Comparison of ENCODE assay signal across 16 cellular contexts in genomic region chr1:54934869-54935268, GRCh38. TPM values are rescaled to one million over a fixed set of nuclear protein-coding genes. Genes with fewer than 3 reads are reported as not detected.
DNase-seq lines count a peak whose midpoint lies in the region; ATAC-seq and TF ChIP-seq lines count a peak whose summit lies in the region.
"Had no signal": no experiment of that assay in that cellular context is flagged by ENCODE, and none has a peak within 500 bp of the region (broad histone marks: within the 10 kb centered on the region; RNA-seq: fewer than 3 reads in every experiment).

No MANE protein-coding gene starts in this region.

- H3K36me3 ChIP-seq in lung (ENCODE audit: control insufficient read depth in 2 of 2, insufficient read depth in 2 of 2, low read length in 2 of 2), result no peaks in the 10 kb centered on the region
- H3K36me3 ChIP-seq: BLaER1 treated with 17β-estradiol and CSF1 and Interleukin-3, amounts not matched to agents 10 nM and 100 nM had no signal

- no peak for TF ChIP-seq CTCF in AG04450 (IDR thresholded peaks at IDR 0.05; ENCODE audit: low read depth, low read length)
- no peak for TF ChIP-seq CTCF in lung (IDR thresholded peaks at IDR 0.05; ENCODE audit: control extremely low read depth, extremely low read depth)

- no peaks in the 10 kb centered on the region for H3K36me3 Mint-ChIP-seq in natural killer cell treated with Interleukin-12 subunit alpha and Interleukin-12 subunit beta and Interleukin-15 and Interleukin-18, amount 100 ng/mL, for 72 hours

- H3K27me3 ChIP-seq in AG04450 (ENCODE audit: control insufficient read depth, insufficient read depth, low read length), result no peaks in the 10 kb centered on the region
- H3K27me3 ChIP-seq in lung (ENCODE audit: control insufficient read depth, insufficient read depth), result no peaks in the 10 kb centered on the region
- H3K27me3 ChIP-seq: BLaER1 treated with 17β-estradiol and CSF1 and Interleukin-3, amounts not matched to agents 10 nM and 100 nM had no signal

- H3K4me3 ChIP-seq in AG04450 (ENCODE audit: low read depth, low read length) (no peak overlapping the region), lung (no peak overlapping the region)
- H3K4me3 ChIP-seq: BLaER1 treated with 17β-estradiol and CSF1 and Interleukin-3, amounts not matched to agents 10 nM and 100 nM had no signal

- no peak overlapping the region for H3K4me3 Mint-ChIP-seq in natural killer cell treated with Interleukin-12 subunit alpha and Interleukin-12 subunit beta and Interleukin-15 and Interleukin-18, amount 100 ng/mL, for 72 hours
- H3K4me3 Mint-ChIP-seq: activated T-helper 17 cell treated with anti-CD3 and anti-CD28 coated beads, Interleukin-2, amount 50 U/mL, for 72 hours; nephron progenitor cell; stimulated activated naive B cell treated with anti-CD40 and anti-IgM and Interleukin-4, amounts not matched to agents 10 μg/mL and 1 μg/mL and 100 μg/mL, for 72 hours had no signal

- DNase-seq in AG04450 (ENCODE audit: low read depth, low spot score) (peak; percentile 88), dedifferentiated amniotic fluid mesenchymal stem cell (ENCODE audit: extremely low spot score) (peak; percentile 96), lung (ENCODE audit: low spot score) (no peak), GOT3 (lab: John Stamatoyannopoulos, UW) (no peak), cerebellar cortex (ENCODE audit: low spot score) (no peak)
- no peak for DNase-seq in natural killer cell treated with Interleukin-12 subunit alpha and Interleukin-12 subunit beta and Interleukin-15 and Interleukin-18, amount 100 ng/mL, for 72 hours (ENCODE audit: low spot score)
- DNase-seq: activated CD4-positive, CD25-positive, alpha-beta regulatory T cell treated with anti-CD3 and anti-CD28 coated beads, Interleukin-2, amount 50 U/mL, for 72 hours; cortex of kidney; NCI-H2227 treated with DMSO at 0.1 percent for 48 hours; nephron progenitor cell; SHP77; stimulated activated naive B cell treated with anti-CD40 and anti-IgM and Interleukin-4, amounts not matched to agents 10 μg/mL and 1 μg/mL and 100 μg/mL, for 72 hours had no signal

- peaks cover 0 to 3% of the 10 kb centered on the region in 2 donors for H3K4me1 Mint-ChIP-seq in natural killer cell treated with Interleukin-12 subunit alpha and Interleukin-12 subunit beta and Interleukin-15 and Interleukin-18, amount 100 ng/mL, for 72 hours (ENCODE audit: low read depth in 2 of 2)
- H3K4me1 Mint-ChIP-seq: stimulated activated naive B cell treated with anti-CD40 and anti-IgM and Interleukin-4, amounts not matched to agents 10 μg/mL and 1 μg/mL and 100 μg/mL, for 72 hours had no signal

- H3K27me3 Mint-ChIP-seq in natural killer cell treated with Interleukin-12 subunit alpha and Interleukin-12 subunit beta and Interleukin-15 and Interleukin-18, amount 100 ng/mL, for 72 hours, result peaks cover 19 to 23% of the 10 kb centered on the region in 2 donors

- no peak overlapping the region for H3K27ac Mint-ChIP-seq in natural killer cell treated with Interleukin-12 subunit alpha and Interleukin-12 subunit beta and Interleukin-15 and Interleukin-18, amount 100 ng/mL, for 72 hours
- H3K27ac Mint-ChIP-seq: activated T-helper 17 cell treated with anti-CD3 and anti-CD28 coated beads, Interleukin-2, amount 50 U/mL, for 72 hours; nephron progenitor cell; stimulated activated naive B cell treated with anti-CD40 and anti-IgM and Interleukin-4, amounts not matched to agents 10 μg/mL and 1 μg/mL and 100 μg/mL, for 72 hours had no signal

- TF ChIP-seq RAD21 in Ishikawa (IDR thresholded peaks at IDR 0.05; ENCODE audit: low read depth), result no peak

- ATAC-seq in lung (ENCODE audit: insufficient read depth, low FRiP score) (peak; percentile 19), HG02588 (IDR thresholded peaks at IDR 0.05; ENCODE audit: unreplicated experiment) (no peak)
- no peak for ATAC-seq in natural killer cell treated with Interleukin-12 subunit alpha and Interleukin-12 subunit beta and Interleukin-15 and Interleukin-18, amount 100 ng/mL, for 72 hours
- ATAC-seq: activated T-helper 17 cell treated with anti-CD3 and anti-CD28 coated beads, Interleukin-2, amount 50 U/mL, for 72 hours; stimulated activated naive B cell treated with anti-CD40 and anti-IgM and Interleukin-4, amounts not matched to agents 10 μg/mL and 1 μg/mL and 100 μg/mL, for 72 hours had no signal

- CTCF ChIA-PET in AG04450 (lab: Charles Lee), result interaction anchor here (0.6 to 4.0 kb wide), 4 partner anchors 10 to 61 kb away, joined by 4 to 40 read pairs (median 6); no protein-coding TSS in a partner anchor

- POLR2A ChIA-PET in AG04450 (lab: Yijun Ruan, JAX), result interaction anchor here (0.6 to 1.2 kb wide), 5 partner anchors 23 to 784 kb away, joined by 3 to 7 read pairs (median 4); partner anchors contain the start of gene DHCR24

- H3K9me3 ChIP-seq in AG04450 (ENCODE audit: control insufficient read depth, insufficient read depth, low read length) (peaks cover 2% of the 10 kb centered on the region; the same call in 1 of the 2 replicates), lung (ENCODE audit: control insufficient read depth in 2 of 2, insufficient read depth in 1 of 2, low read length in 1 of 2) (no peaks in the 10 kb centered on the region)

- peaks cover 3% of the 10 kb centered on the region for H3K9me3 Mint-ChIP-seq in natural killer cell treated with Interleukin-12 subunit alpha and Interleukin-12 subunit beta and Interleukin-15 and Interleukin-18, amount 100 ng/mL, for 72 hours

- peaks cover 0 to 3% of the 10 kb centered on the region in 2 donors for H3K4me1 ChIP-seq in lung (ENCODE audit: control insufficient read depth in 2 of 2, insufficient read depth in 2 of 2, low read length in 2 of 2)

- peak; percentile 20; the same call in 1 of the 2 replicates for TF ChIP-seq EP300 in Ishikawa (IDR thresholded peaks at IDR 0.05; ENCODE audit: borderline replicate concordance)

- H3K27ac ChIP-seq in AG04450 (ENCODE audit: low read depth, low read length) (peak overlapping the region; percentile 83), lung (ENCODE audit: low read depth in 1 of 2, low read length in 1 of 2) (no peak overlapping the region)
- H3K27ac ChIP-seq: BLaER1 treated with 17β-estradiol and CSF1 and Interleukin-3, amounts not matched to agents 10 nM and 100 nM had no signal

TF ChIP-seq in Ishikawa, 13 proteins besides CTCF, POLR2A, EP300 and RAD21:
- TF ChIP-seq TEAD4 (IDR thresholded peaks at IDR 0.05), result peak; percentile 77
- no peak for TF ChIP-seq YY1 (IDR thresholded peaks at IDR 0.05; ENCODE audit: low read depth)

RNA-seq across cellular contexts. Expression of gene TMEM61, which starts 45.6 kb away (rescaled TPM):
- polyA plus RNA-seq in AG04450 (2011; rRNA removed) (not detected in 2 replicates), lung (1 to 10 TPM in 1 of 2 donors, under 1 TPM in 1; 0.91 to 1.6 TPM)
- not detected in 2 replicates for polyA minus RNA-seq in AG04450 (2011; rRNA and poly(A)+ RNA removed)
- 1 to 10 TPM; 1.1 to 2.1 TPM for total RNA-seq in lung
- not detected for total RNA-seq in natural killer cell treated with Interleukin-12 subunit alpha and Interleukin-12 subunit beta and Interleukin-15 and Interleukin-18, amount 100 ng/mL, for 72 hours
- total RNA-seq: activated T-helper 17 cell treated with anti-CD3 and anti-CD28 coated beads, Interleukin-2, amount 50 U/mL, for 72 hours had no signal

RNA-seq across cellular contexts. Expression of gene DHCR24, which starts 47.9 kb away (rescaled TPM):
- polyA plus RNA-seq in AG04450 (2011; rRNA removed), result 60.5 and 89.0 TPM in 2 replicates
- polyA minus RNA-seq in AG04450 (2011; rRNA and poly(A)+ RNA removed), result 178 and 224 TPM in 2 replicates
- 100 to 1,000 TPM; 433 to 735 TPM for total RNA-seq in lung
- 100 to 1,000 TPM; 269 to 439 TPM for polyA plus RNA-seq in lung
- 100 to 1,000 TPM; 124 to 187 TPM for total RNA-seq in natural killer cell treated with Interleukin-12 subunit alpha and Interleukin-12 subunit beta and Interleukin-15 and Interleukin-18, amount 100 ng/mL, for 72 hours

Comparison
In these comparisons a context has a peak if more than half of its experiments do, and no peak if none do; other contexts are left out.
1. DNase-seq: peak in AG04450 (single experiment) and dedifferentiated amniotic fluid mesenchymal stem cell (single experiment); none in lung (single experiment), GOT3 (single experiment), natural killer cell treated with Interleukin-12 subunit alpha and Interleukin-12 subunit beta and Interleukin-15 and Interleukin-18, amount 100 ng/mL, for 72 hours (single experiment) and cerebellar cortex (single experiment).